ENCODE assay signal across 15 cellular contexts in the genomic region with DNA sequence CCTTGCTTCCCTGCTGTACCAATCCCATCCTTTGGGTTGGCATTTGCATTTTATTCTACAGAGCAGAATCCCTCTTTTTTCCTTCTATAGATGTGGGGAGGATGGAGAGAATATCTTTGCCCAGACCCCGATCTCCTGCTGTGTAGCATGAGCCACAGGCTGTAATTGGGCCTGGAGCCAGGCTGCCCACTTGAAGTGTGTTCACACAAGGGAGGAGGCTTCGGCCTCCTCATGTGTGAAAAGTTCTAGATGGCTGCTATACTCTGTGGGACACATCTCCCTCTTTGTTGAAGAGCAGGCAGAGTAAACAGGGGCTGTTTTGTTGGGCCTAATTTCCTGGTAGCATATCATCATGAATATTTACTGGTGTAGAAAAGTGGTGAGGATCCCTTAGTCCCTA.
"Had no signal": no experiment of that assay in that cellular context is flagged by ENCODE, and none has a peak within 500 bp of the region (broad histone marks: within the 10 kb centered on the region; RNA-seq: fewer than 3 reads in every experiment).

No MANE protein-coding gene starts in this region.

- FAIRE-seq: kidney had no signal

- H3K27me3 Mint-ChIP-seq: activated naive CD8-positive, alpha-beta T cell had no signal

- ATAC-seq: gastrocnemius medialis, left lobe of liver had no signal

- H3K4me3 Mint-ChIP-seq: activated naive CD8-positive, alpha-beta T cell; activated T-helper 1 cell treated with anti-CD3 and anti-CD28 coated beads, Interleukin-12 subunit alpha, Interleukin-12 subunit beta, Interleukin-2, Interleukin-4 antibody, amounts not matched to agents 30 ng/mL and 10 ng/mL and 1 ng/mL, durations not matched to agents 14 hours and 24 hours and 36 hours; mesothelial cell of epicardium; nephron progenitor cell had no signal

- DNase-seq: activated CD4-positive, alpha-beta T cell treated with anti-CD3 and anti-CD28 coated beads, Interleukin-2, amount 50 U/mL, for 4 hours; activated T-cell treated with anti-CD3 and anti-CD28 coated beads for 4 hours; effector CD4-positive, alpha-beta T cell; gastrocnemius medialis; kidney; nephron progenitor cell; nucleus accumbens; posterior cingulate gyrus; stimulated activated CD4-positive, alpha-beta T cell treated with anti-CD3 and anti-CD28 coated beads, Interleukin-2, amount 100 ng/mL, for 24 hours; stimulated activated naive CD4-positive, alpha-beta T cell treated with Interleukin-2 at 50 U/mL for 16 hours; transverse colon had no signal

- H3K4me1 Mint-ChIP-seq: mesothelial cell of epicardium, nephron progenitor cell had no signal

- H3K27ac Mint-ChIP-seq: activated naive CD8-positive, alpha-beta T cell; activated T-helper 1 cell treated with anti-CD3 and anti-CD28 coated beads, Interleukin-12 subunit alpha, Interleukin-12 subunit beta, Interleukin-2, Interleukin-4 antibody, amounts not matched to agents 30 ng/mL and 10 ng/mL and 1 ng/mL, durations not matched to agents 14 hours and 24 hours and 36 hours; mesothelial cell of epicardium; nephron progenitor cell had no signal
